ENCODE assay signal across 18 cellular contexts in the genomic region with DNA sequence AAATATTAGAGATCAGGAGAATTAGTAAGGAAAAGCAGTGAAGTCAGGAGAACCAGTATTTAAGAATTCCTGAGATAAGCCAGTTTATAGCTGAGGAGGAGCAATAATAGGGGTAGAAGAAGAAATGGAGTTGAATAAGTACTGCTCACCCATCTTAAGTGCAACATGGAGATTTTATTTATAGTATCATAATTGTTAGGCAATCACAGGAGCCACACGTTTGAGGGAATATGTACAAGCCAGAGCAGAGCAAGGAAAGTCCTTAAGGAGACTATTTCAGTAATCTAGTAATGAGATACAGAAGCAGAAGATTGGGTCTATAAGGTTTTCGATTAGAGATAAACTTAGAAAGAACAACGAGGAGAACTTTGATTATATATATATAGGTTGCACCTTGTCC.
A peak's percentile ranks its signal among the peaks of the same experiment; 100 is the strongest.
DNase-seq lines count a peak whose midpoint lies in the region; ATAC-seq, FAIRE-seq and TF ChIP-seq lines count a peak whose summit lies in the region.
"Had no signal": no experiment of that assay in that cellular context is flagged by ENCODE, and none has a peak within 500 bp of the region (broad histone marks: within the 10 kb centered on the region; RNA-seq: fewer than 3 reads in every experiment).

No MANE protein-coding gene starts in this region.

- H3K4me1 ChIP-seq in left lung: no peaks in the 10 kb centered on the region
- peaks cover 54% of the 10 kb centered on the region for H3K4me1 ChIP-seq in psoas muscle

- intact Hi-C loops in left lung (cut with DNase I) (no loop called here), psoas muscle (cut with DNase I) (no loop called here)

- peaks cover 1 to 6% of the 10 kb centered on the region in 2 donors for H3K36me3 Mint-ChIP-seq in activated T-cell treated with anti-CD3 and anti-CD28 coated beads, Interleukin-2, amount 50 U/mL, for 72 hours (ENCODE audit: insufficient read depth in 2 of 2)

- H3K27me3 ChIP-seq in left lung: no peaks in the 10 kb centered on the region
- H3K27me3 ChIP-seq in psoas muscle (ENCODE audit: insufficient read depth in 3 of 3, low read length in 2 of 3): no peaks in the 10 kb centered on the region

- H3K27me3 Mint-ChIP-seq in activated T-cell treated with anti-CD3 and anti-CD28 coated beads, Interleukin-2, amount 50 U/mL, for 72 hours (ENCODE audit: low read depth): no peaks in the 10 kb centered on the region
- H3K27me3 Mint-ChIP-seq: B cell; CD4-positive, alpha-beta T cell had no signal

- no peak for DNase-seq in activated T-cell treated with anti-CD3 and anti-CD28 coated beads, Interleukin-2, amount 50 U/mL, for 72 hours
- DNase-seq in activated T-cell treated with anti-CD3 and anti-CD28 coated beads, Interleukin-2, amount 50 U/mL, for 48 hours: no peak
- no peak for DNase-seq in GM12892 (ENCODE audit: insufficient read length)
- no peak for DNase-seq in left lung
- no peak for DNase-seq in psoas muscle
- DNase-seq: 8988T; ACHN; C1 segment of cervical spinal cord; CD4-positive, alpha-beta T cell; COR-L47; GF-D8; HCEC 1CT; HFFc6; IMR-90 had no signal

- no peak overlapping the region for H3K4me3 ChIP-seq in left lung
- no peak overlapping the region for H3K4me3 ChIP-seq in psoas muscle

- peak overlapping the region; percentile 14 for H3K27ac Mint-ChIP-seq in activated T-cell treated with anti-CD3 and anti-CD28 coated beads, Interleukin-2, amount 50 U/mL, for 72 hours
- H3K27ac Mint-ChIP-seq: B cell; CD4-positive, alpha-beta T cell; HFFc6 had no signal

- 30 to 47% (median 39%) methylated on average over 3 of the region's 3 CpGs for WGBS in psoas muscle, 3 donors

- H3K27ac ChIP-seq in left lung (no peak overlapping the region), psoas muscle (no peak overlapping the region)

- no peaks in the 10 kb centered on the region for H3K9me3 ChIP-seq in left lung
- no peaks in the 10 kb centered on the region for H3K9me3 ChIP-seq in psoas muscle

- TF ChIP-seq CTCF in left lung (IDR thresholded peaks at IDR 0.05) (no peak), psoas muscle (IDR thresholded peaks at IDR 0.05) (no peak)

- H3K9me3 Mint-ChIP-seq in activated T-cell treated with anti-CD3 and anti-CD28 coated beads, Interleukin-2, amount 50 U/mL, for 72 hours: no peaks in the 10 kb centered on the region
- H3K9me3 Mint-ChIP-seq: CD4-positive, alpha-beta T cell; HFFc6 had no signal

- ATAC-seq in activated T-cell treated with anti-CD3 and anti-CD28 coated beads, Interleukin-2, amount 50 U/mL, for 72 hours (replicated peaks in 1 of 2): no peak
- peak; percentile 24 for ATAC-seq in left lung
- peak; percentile 58 to 92 (median 77) for ATAC-seq in psoas muscle
- no peak for ATAC-seq in HG02973 (IDR thresholded peaks at IDR 0.05; ENCODE audit: unreplicated experiment)
- ATAC-seq in HG03039 (IDR thresholded peaks at IDR 0.05; ENCODE audit: unreplicated experiment): no peak
- no peak for ATAC-seq in HG02588 (IDR thresholded peaks at IDR 0.05; ENCODE audit: unreplicated experiment)

- peaks cover 27% of the 10 kb centered on the region for H3K4me1 Mint-ChIP-seq in activated T-cell treated with anti-CD3 and anti-CD28 coated beads, Interleukin-2, amount 50 U/mL, for 72 hours (ENCODE audit: low read depth)

- TF ChIP-seq POLR2A in GM12892 (IDR thresholded peaks at IDR 0.05; ENCODE audit: low read depth, low read length): no peak

- H3K4me3 Mint-ChIP-seq in activated T-cell treated with anti-CD3 and anti-CD28 coated beads, Interleukin-2, amount 50 U/mL, for 72 hours: no peak overlapping the region
- H3K4me3 Mint-ChIP-seq: B cell; CD4-positive, alpha-beta T cell; HFFc6 had no signal

- FAIRE-seq in GM12892 (lab: Jason Lieb, UNC): peak; percentile 74

- H3K36me3 ChIP-seq in left lung (no peaks in the 10 kb centered on the region), psoas muscle (ENCODE audit: insufficient read depth in 1 of 2, low read depth in 1 of 2) (no peaks in the 10 kb centered on the region)

Comparison
In these comparisons a context has a peak if more than half of its experiments do, and no peak if none do; other contexts are left out.
1. ATAC-seq: peak in left lung (single experiment) and psoas muscle (4 of 4); none in activated T-cell treated with anti-CD3 and anti-CD28 coated beads, Interleukin-2, amount 50 U/mL, for 72 hours (0 of 2), HG02973 (single experiment), HG03039 (single experiment) and HG02588 (single experiment).